17 cellular contexts compared by ENCODE assay signal in genomic region chr1:29931477-29932175, GRCh38.
"Had no signal": no experiment of that assay in that cellular context is flagged by ENCODE, and none has a peak within 500 bp of the region (broad histone marks: within the 10 kb centered on the region; RNA-seq: fewer than 3 reads in every experiment).

No MANE protein-coding gene starts in this region.

- H3K4me3 ChIP-seq: ascending aorta, heart left ventricle, lower lobe of right lung, ovary, thyroid gland had no signal

- ATAC-seq: activated CD4-positive, CD25-positive, alpha-beta regulatory T cell treated with anti-CD3 and anti-CD28 coated beads, Interleukin-2, amount 50 U/mL, for 24 hours; activated naive CD8-positive, alpha-beta T cell treated with anti-CD3 and anti-CD28 coated beads, Interleukin-2, amount 50 U/mL, for 24 hours; activated T-helper 17 cell treated with anti-CD3 and anti-CD28 coated beads, Interleukin-2, amount 50 U/mL, for 72 hours; effector memory CD8-positive, alpha-beta T cell; left colon; lower lobe of right lung had no signal

- DNase-seq: activated naive CD4-positive, alpha-beta T cell treated with anti-CD3 and anti-CD28 coated beads for 36 hours; activated naive CD8-positive, alpha-beta T cell treated with anti-CD3 and anti-CD28 coated beads, Interleukin-2, amount 50 U/mL, for 24 hours; dermis blood vessel endothelial cell; effector memory CD8-positive, alpha-beta T cell; foreskin melanocyte; heart left ventricle; left colon; lower lobe of right lung; nephron progenitor cell; ovary; stimulated activated CD4-positive, alpha-beta T cell treated with anti-CD3 and anti-CD28 coated beads, Interleukin-12 subunit alpha, Interleukin-12 subunit beta, amount 100 ng/mL, for 4 hours; stimulated activated CD4-positive, alpha-beta T cell treated with anti-CD3 and anti-CD28 coated beads, Interleukin-2, amount 100 ng/mL, for 24 hours; thyroid gland had no signal

- H3K27ac ChIP-seq: ascending aorta, epithelial cell of prostate, heart left ventricle, lower lobe of right lung, ovary, thyroid gland had no signal

- H3K9me3 ChIP-seq: ascending aorta, heart left ventricle, lower lobe of right lung, ovary, thyroid gland had no signal

- H3K27me3 ChIP-seq: ascending aorta, ovary, thyroid gland had no signal

- H3K36me3 ChIP-seq: ascending aorta, heart left ventricle, lower lobe of right lung, ovary, thyroid gland had no signal

- H3K4me1 ChIP-seq: ascending aorta, heart left ventricle, lower lobe of right lung, thyroid gland had no signal
